ENCODE assay signal across 8 cellular contexts in genomic region chr11:126211236-126212088, GRCh38. TPM values are rescaled to one million over a fixed set of nuclear protein-coding genes. Genes with fewer than 3 reads are reported as not detected.
DNase-seq lines count a peak whose midpoint lies in the region; ATAC-seq and TF ChIP-seq lines count a peak whose summit lies in the region.

FAM118B (plus strand) TSS chr11:126211782; CDS start chr11:126235002, 23,220 bp downstream.
RPUSD4 (minus strand) TSS chr11:126211650; CDS start chr11:126211638, 12 bp downstream.

- H3K27me3 ChIP-seq in HUES48 (ENCODE audit: control insufficient read depth, insufficient read depth, low read length) (no peaks in the 10 kb centered on the region), NT2/D1 (ENCODE audit: insufficient read depth, insufficient read length) (no peaks in the 10 kb centered on the region), endocrine pancreas (ENCODE audit: control insufficient read depth, insufficient read depth, low read length) (no peaks in the 10 kb centered on the region)

- peak within 1 kb of the TSS; percentile 100 for H3K4me3 Mint-ChIP-seq in Calu3 (ENCODE audit: low read depth, unreplicated experiment)
- H3K4me3 Mint-ChIP-seq in activated CD8-positive, alpha-beta memory T cell treated with anti-CD3 and anti-CD28 coated beads, Interleukin-2, amount 10 ng/mL, durations not matched to agents 7 days and 5 days: peak within 1 kb of the TSS; percentile 92

- peak within 1 kb of the TSS; percentile 95 for H3K4me3 ChIP-seq in HUES48 (ENCODE audit: low read depth, low read length)
- H3K4me3 ChIP-seq in NT2/D1 (ENCODE audit: insufficient read length, low read depth): peak within 1 kb of the TSS; percentile 90
- H3K4me3 ChIP-seq in endocrine pancreas (ENCODE audit: control insufficient read depth, insufficient read depth, low read length): peak within 1 kb of the TSS; percentile 74

- H3K36me3 ChIP-seq in HUES48 (ENCODE audit: control insufficient read depth, insufficient read depth, low read length): peaks cover 40% of the 10 kb centered on the region
- H3K36me3 ChIP-seq in NT2/D1 (ENCODE audit: insufficient read depth, insufficient read length, low read length): peaks cover 43% of the 10 kb centered on the region
- H3K36me3 ChIP-seq in endocrine pancreas (ENCODE audit: control insufficient read depth, insufficient read depth, low read length): no peaks in the 10 kb centered on the region

- no peaks in the 10 kb centered on the region for H3K9me3 ChIP-seq in HUES48 (ENCODE audit: control insufficient read depth, insufficient read depth, low read length)
- no peaks in the 10 kb centered on the region for H3K9me3 ChIP-seq in NT2/D1 (ENCODE audit: insufficient read depth, low read length)
- no peaks in the 10 kb centered on the region for H3K9me3 ChIP-seq in endocrine pancreas (ENCODE audit: control insufficient read depth, low read length)

- peak within 1 kb of the TSS; percentile 97 for H3K27ac Mint-ChIP-seq in Calu3 (ENCODE audit: unreplicated experiment)
- H3K27ac Mint-ChIP-seq in activated CD8-positive, alpha-beta memory T cell treated with anti-CD3 and anti-CD28 coated beads, Interleukin-2, amount 10 ng/mL, durations not matched to agents 7 days and 5 days: peak within 1 kb of the TSS; percentile 88

- H3K36me3 Mint-ChIP-seq in Calu3 (ENCODE audit: insufficient read depth, unreplicated experiment): peaks cover 34% of the 10 kb centered on the region
- peaks cover 12% of the 10 kb centered on the region for H3K36me3 Mint-ChIP-seq in activated CD8-positive, alpha-beta memory T cell treated with anti-CD3 and anti-CD28 coated beads, Interleukin-2, amount 10 ng/mL, durations not matched to agents 7 days and 5 days

- peak within 1 kb of the TSS; percentile 98 for H3K27ac ChIP-seq in HUES48 (ENCODE audit: low read depth, low read length)

- H3K4me1 ChIP-seq in HUES48 (ENCODE audit: control insufficient read depth, insufficient read depth, low read length) (no peaks in the 10 kb centered on the region), NT2/D1 (ENCODE audit: insufficient read depth, insufficient read length) (peaks cover 3% of the 10 kb centered on the region), endocrine pancreas (ENCODE audit: control insufficient read depth, insufficient read depth, low read length) (peaks cover 8% of the 10 kb centered on the region)

- DNase-seq in Calu3: peak; percentile 97
- peak; percentile 96 for DNase-seq in NT2/D1 (ENCODE audit: low read depth, low spot score)
- DNase-seq in activated CD8-positive, alpha-beta memory T cell treated with anti-CD3 and anti-CD28 coated beads, Interleukin-2, amount 10 ng/mL, durations not matched to agents 7 days and 5 days: peak; percentile 99
- peak; percentile 100 for DNase-seq in mesenteric fat pad (ENCODE audit: low spot score)
- DNase-seq in stimulated activated CD8-positive, alpha-beta memory T cell treated with anti-CD3 and anti-CD28 coated beads, Interleukin-15, amount 100 ng/mL, for 1 hour (ENCODE audit: low read depth): peak; percentile 98

- CTCF ChIA-PET in Calu3 (lab: Charles Lee): interaction anchor here (0.6 to 1.3 kb wide), 2 partner anchors 13 to 308 kb away, joined by 3 to 5 read pairs; partner anchors contain the start of gene PUS3
- CTCF ChIA-PET in activated CD8-positive, alpha-beta memory T cell treated with anti-CD3 and anti-CD28 coated beads, Interleukin-2, amount 10 ng/mL, durations not matched to agents 7 days and 5 days (lab: Charles Lee): interaction anchor here (1.1 kb wide), 1 partner anchor 149 kb away, joined by 3 read pairs; the partner anchor contains the start of gene CDON

- no TSS peak for BruUV-seq in Calu3 (replicated peaks; lab: Mats Ljungman, UMichigan)

- intact Hi-C loops in Calu3 (cut with micrococcal nuclease; ENCODE audit: unreplicated experiment): no loop called here

- peak within 1 kb of the TSS; percentile 94 for H3K9ac ChIP-seq in HUES48 (ENCODE audit: low read depth, low read length)
- peak within 1 kb of the TSS; percentile 95 for H3K9ac ChIP-seq in NT2/D1 (ENCODE audit: insufficient read length, low read depth)
- peak within 1 kb of the TSS; percentile 79 for H3K9ac ChIP-seq in endocrine pancreas (ENCODE audit: control insufficient read depth, insufficient read depth, low read length)

- peak; percentile 97 for ATAC-seq in GM21423 (IDR thresholded peaks at IDR 0.05; ENCODE audit: unreplicated experiment)
- ATAC-seq in activated CD8-positive, alpha-beta memory T cell treated with anti-CD3 and anti-CD28 coated beads, Interleukin-2, amount 10 ng/mL, durations not matched to agents 7 days and 5 days: peak; percentile 98

- H3K4me1 Mint-ChIP-seq in Calu3 (ENCODE audit: low read depth, unreplicated experiment): peaks cover 23% of the 10 kb centered on the region
- H3K4me1 Mint-ChIP-seq in activated CD8-positive, alpha-beta memory T cell treated with anti-CD3 and anti-CD28 coated beads, Interleukin-2, amount 10 ng/mL, durations not matched to agents 7 days and 5 days: peaks cover 42% of the 10 kb centered on the region

- H3K9me3 Mint-ChIP-seq in Calu3 (ENCODE audit: low read depth, unreplicated experiment): no peaks in the 10 kb centered on the region
- H3K9me3 Mint-ChIP-seq in activated CD8-positive, alpha-beta memory T cell treated with anti-CD3 and anti-CD28 coated beads, Interleukin-2, amount 10 ng/mL, durations not matched to agents 7 days and 5 days (ENCODE audit: low read depth): no peaks in the 10 kb centered on the region

- TF ChIP-seq CTCF in Calu3 (IDR thresholded peaks at IDR 0.05; ENCODE audit: unreplicated experiment): no peak

- no peaks in the 10 kb centered on the region for H3K27me3 Mint-ChIP-seq in Calu3 (ENCODE audit: unreplicated experiment)
- H3K27me3 Mint-ChIP-seq in activated CD8-positive, alpha-beta memory T cell treated with anti-CD3 and anti-CD28 coated beads, Interleukin-2, amount 10 ng/mL, durations not matched to agents 7 days and 5 days: peaks cover 5% of the 10 kb centered on the region

RNA-seq across cellular contexts. Expression of gene FAM118B, which starts in this region (rescaled TPM):
- 15.7 and 15.8 TPM in 2 replicates for total RNA-seq in Calu3 (2022)
- 10 to 100 TPM in 1 of 2 experiments, 1 to 10 TPM in 1; 9.9 to 14.7 TPM for total RNA-seq in activated CD8-positive, alpha-beta memory T cell treated with anti-CD3 and anti-CD28 coated beads, Interleukin-2, amount 10 ng/mL, durations not matched to agents 7 days and 5 days
- total RNA-seq in mesenteric fat pad: 18.7 TPM

RNA-seq across cellular contexts. Expression of gene RPUSD4, which starts in this region (rescaled TPM):
- total RNA-seq in Calu3 (2022): 19.0 and 21.5 TPM in 2 replicates
- total RNA-seq in activated CD8-positive, alpha-beta memory T cell treated with anti-CD3 and anti-CD28 coated beads, Interleukin-2, amount 10 ng/mL, durations not matched to agents 7 days and 5 days: 10 to 100 TPM; 32.0 to 38.8 TPM
- total RNA-seq in mesenteric fat pad: 24.2 TPM

Comparison
In these comparisons a context has a peak if more than half of its experiments do, and no peak if none do; other contexts are left out.
1. Peak in every context shown above with its lines: DNase-seq, ATAC-seq, H3K4me3 ChIP-seq and H3K27ac ChIP-seq.